In genomic region chr12:47867496-47867941, GRCh38 we compare ENCODE assay signal across 10 cellular contexts. TPM values are rescaled to one million over a fixed set of nuclear protein-coding genes. Genes with fewer than 3 reads are reported as not detected.
A peak's percentile ranks its signal among the peaks of the same experiment; 100 is the strongest.
DNase-seq lines count a peak whose midpoint lies in the region; ATAC-seq, FAIRE-seq and TF ChIP-seq lines count a peak whose summit lies in the region.
"Had no signal": no experiment of that assay in that cellular context is flagged by ENCODE, and none has a peak within 500 bp of the region (broad histone marks: within the 10 kb centered on the region; RNA-seq: fewer than 3 reads in every experiment).

No MANE protein-coding gene starts in this region.

- DNase-seq in activated CD4-positive, CD25-positive, alpha-beta regulatory T cell treated with anti-CD3 and anti-CD28 coated beads, Interleukin-2, amount 50 U/mL, for 72 hours: no peak
- DNase-seq in RCC 7860 (ENCODE audit: low spot score) (peak; percentile 29), choroid plexus epithelial cell (ENCODE audit: low read depth) (peak; percentile 90), spleen (peak; percentile 42), WERI-Rb-1 (no peak)
- DNase-seq: left ventricle myocardium inferior had no signal

- H3K36me3 ChIP-seq in spleen (peaks cover 0 to 22% (median 0%) of the 10 kb centered on the region in 6 donors), WERI-Rb-1 (no peaks in the 10 kb centered on the region)
- H3K36me3 ChIP-seq: left ventricle myocardium inferior had no signal

- FAIRE-seq in RCC 7860 (lab: Jason Lieb, UNC): no peak
- FAIRE-seq: A204.1 had no signal

- intact Hi-C loops in spleen (cut with DNase I; ENCODE audit: low total_unique reads): no loop called here

- no peaks in the 10 kb centered on the region for H3K9me3 ChIP-seq in spleen
- no peaks in the 10 kb centered on the region for H3K9me3 ChIP-seq in WERI-Rb-1 (ENCODE audit: severe bottlenecking)
- H3K9me3 ChIP-seq: left ventricle myocardium inferior had no signal

- H3K27me3 ChIP-seq in spleen (replicated peaks in 1 of 7): no peaks in the 10 kb centered on the region
- no peaks in the 10 kb centered on the region for H3K27me3 ChIP-seq in WERI-Rb-1 (ENCODE audit: insufficient read depth, low read depth, severe bottlenecking)

- no peak for TF ChIP-seq CTCF in choroid plexus epithelial cell (conservative IDR thresholded peaks at IDR 0.05; ENCODE audit: low read depth, low read length)
- no peak for TF ChIP-seq CTCF in spleen (IDR thresholded peaks at IDR 0.05 in 8 of 11, conservative IDR thresholded peaks at IDR 0.05 in 3 of 11)
- no peak for TF ChIP-seq CTCF in WERI-Rb-1 (IDR thresholded peaks at IDR 0.05; ENCODE audit: low read depth, low read length)

- peak; percentile 88 to 90 for ATAC-seq in activated CD4-positive, CD25-positive, alpha-beta regulatory T cell treated with anti-CD3 and anti-CD28 coated beads, Interleukin-2, amount 50 U/mL, for 24 hours
- ATAC-seq in GM18873 (IDR thresholded peaks at IDR 0.05; ENCODE audit: low FRiP score, unreplicated experiment) (no peak), GM21360 (IDR thresholded peaks at IDR 0.05; ENCODE audit: unreplicated experiment) (no peak)

- no peak overlapping the region for H3K4me3 ChIP-seq in choroid plexus epithelial cell (ENCODE audit: low read depth, low read length)
- no peak overlapping the region for H3K4me3 ChIP-seq in spleen
- no peak overlapping the region for H3K4me3 ChIP-seq in WERI-Rb-1 (ENCODE audit: low read depth, low read length)
- H3K4me3 ChIP-seq: left ventricle myocardium inferior had no signal

- H3K27ac ChIP-seq in spleen: peak overlapping the region in 3 of 8 donors; percentile 50 to 65 (median 54)
- H3K27ac ChIP-seq in WERI-Rb-1: no peak overlapping the region
- H3K27ac ChIP-seq: left ventricle myocardium inferior had no signal

- WGBS in spleen, 5 donors: 65 to 86% (median 74%) methylated on average over 4 of the region's 4 CpGs

- peaks cover 0 to 38% (median 24%) of the 10 kb centered on the region in 6 donors for H3K4me1 ChIP-seq in spleen

- no peak for TF ChIP-seq POLR2A in spleen (IDR thresholded peaks at IDR 0.05)

RNA-seq across cellular contexts. Expression of gene VDR, which starts 37.3 kb away (rescaled TPM):
- 10 to 100 TPM in 1 of 7 donors, 1 to 10 TPM in 6; 5.5 to 10.5 (median 6.4) TPM for total RNA-seq in spleen
- polyA plus RNA-seq in spleen: under 1 TPM; 0.70 to 0.89 (median 0.83) TPM

RNA-seq across cellular contexts. Expression of gene HDAC7, which starts 47.8 kb away (rescaled TPM):
- total RNA-seq in spleen: 100 to 1,000 TPM in 5 of 7 donors, 10 to 100 TPM in 2; 74.9 to 158 (median 132) TPM
- 10 to 100 TPM; 39.6 to 76.7 (median 52.2) TPM for polyA plus RNA-seq in spleen

Comparison
In these comparisons a context has a peak if more than half of its experiments do, and no peak if none do; other contexts are left out.
1. ATAC-seq: peak in activated CD4-positive, CD25-positive, alpha-beta regulatory T cell treated with anti-CD3 and anti-CD28 coated beads, Interleukin-2, amount 50 U/mL, for 24 hours (2 of 2); none in GM18873 (single experiment) and GM21360 (single experiment).
2. DNase-seq: peak in RCC 7860 (single experiment), choroid plexus epithelial cell (single experiment) and spleen (single experiment); none in activated CD4-positive, CD25-positive, alpha-beta regulatory T cell treated with anti-CD3 and anti-CD28 coated beads, Interleukin-2, amount 50 U/mL, for 72 hours (single experiment) and WERI-Rb-1 (single experiment).